Comparison of ENCODE assay signal across 14 cellular contexts in the genomic region with DNA sequence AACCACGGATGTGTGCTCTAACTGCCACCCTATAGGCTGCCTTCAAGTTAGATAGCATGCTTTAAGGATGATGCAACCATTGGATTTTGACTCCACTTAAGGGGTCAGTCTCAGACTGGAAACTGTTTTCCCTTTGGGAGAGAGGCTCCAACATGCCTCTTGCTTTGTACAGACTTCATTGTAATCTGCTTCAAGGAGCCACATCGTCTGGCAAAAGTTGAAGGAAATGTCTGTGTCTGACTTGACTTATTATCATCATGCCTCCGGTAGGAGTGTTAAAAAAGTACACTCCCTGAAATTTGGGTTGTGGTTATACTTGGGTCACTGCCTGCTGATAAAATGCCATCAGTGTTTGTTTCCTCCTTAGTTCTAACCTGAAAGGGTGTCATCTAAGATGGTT.
DNase-seq lines count a peak whose midpoint lies in the region; ATAC-seq and TF ChIP-seq lines count a peak whose summit lies in the region.
"Had no signal": no experiment of that assay in that cellular context is flagged by ENCODE, and none has a peak within 500 bp of the region (broad histone marks: within the 10 kb centered on the region; RNA-seq: fewer than 3 reads in every experiment).

No MANE protein-coding gene starts in this region.

- H3K4me3 Mint-ChIP-seq in mesothelial cell of epicardium (no peak overlapping the region), progenitor cell of endocrine pancreas (ENCODE audit: low read depth) (no peak overlapping the region)
- H3K4me3 Mint-ChIP-seq: activated naive CD8-positive, alpha-beta T cell treated with anti-CD3 and anti-CD28 coated beads for 36 hours had no signal

- peak; percentile 39 for DNase-seq in Caki2 (ENCODE audit: low read depth)
- peak; percentile 51 for DNase-seq in NCI-H69 (lab: John Stamatoyannopoulos, UW)
- DNase-seq in dedifferentiated amniotic fluid mesenchymal stem cell (ENCODE audit: extremely low spot score) = peak; percentile 38
- DNase-seq in mesothelial cell of epicardium (ENCODE audit: low spot score in 2 of 2, unreplicated experiment in 2 of 2) = no peak
- no peak for DNase-seq in progenitor cell of endocrine pancreas (ENCODE audit: low spot score, unreplicated experiment)
- no peak for DNase-seq in left colon
- DNase-seq in OCI-M2 (lab: John Stamatoyannopoulos, UW; ENCODE audit: unreplicated experiment) = no peak
- DNase-seq: activated naive CD8-positive, alpha-beta T cell treated with anti-CD3 and anti-CD28 coated beads for 36 hours; effector CD4-positive, alpha-beta T cell; KBM-7; NCI-H2081 treated with DMSO at 0.1 percent for 48 hours; small intestine; T1000 had no signal

- H3K27ac Mint-ChIP-seq in mesothelial cell of epicardium (peak overlapping the region; percentile 86), progenitor cell of endocrine pancreas (no peak overlapping the region)
- H3K27ac Mint-ChIP-seq: activated naive CD8-positive, alpha-beta T cell treated with anti-CD3 and anti-CD28 coated beads for 36 hours had no signal

- no peak for ATAC-seq in left colon
- no peak for ATAC-seq in HG02870 (IDR thresholded peaks at IDR 0.05; ENCODE audit: unreplicated experiment)

- in situ Hi-C loops in Caki2 (cut with HindIII; ENCODE audit: low pct_unique_long_range_greater_than_20kb, low sequenced_read_pairs) = no loop called here

- H3K36me3 Mint-ChIP-seq in mesothelial cell of epicardium (peaks cover 19% of the 10 kb centered on the region), progenitor cell of endocrine pancreas (ENCODE audit: insufficient read depth) (no peaks in the 10 kb centered on the region)
- H3K36me3 Mint-ChIP-seq: activated naive CD8-positive, alpha-beta T cell treated with anti-CD3 and anti-CD28 coated beads for 36 hours had no signal

- H3K9me3 Mint-ChIP-seq in mesothelial cell of epicardium (peaks cover 31% of the 10 kb centered on the region), progenitor cell of endocrine pancreas (ENCODE audit: low read depth) (peaks cover 11% of the 10 kb centered on the region)

- H3K27me3 Mint-ChIP-seq in mesothelial cell of epicardium (ENCODE audit: low read depth) = no peaks in the 10 kb centered on the region
- no peaks in the 10 kb centered on the region for H3K27me3 Mint-ChIP-seq in progenitor cell of endocrine pancreas
- H3K27me3 Mint-ChIP-seq: activated naive CD8-positive, alpha-beta T cell treated with anti-CD3 and anti-CD28 coated beads for 36 hours had no signal

- TF ChIP-seq CTCF in mesothelial cell of epicardium (IDR thresholded peaks at IDR 0.05; ENCODE audit: unreplicated experiment) = no peak
- no peak for TF ChIP-seq CTCF in progenitor cell of endocrine pancreas (IDR thresholded peaks at IDR 0.05; ENCODE audit: unreplicated experiment)

- peaks cover 26% of the 10 kb centered on the region for H3K4me1 Mint-ChIP-seq in mesothelial cell of epicardium
- peaks cover 2% of the 10 kb centered on the region for H3K4me1 Mint-ChIP-seq in progenitor cell of endocrine pancreas (ENCODE audit: low read depth)
- H3K4me1 Mint-ChIP-seq: activated naive CD8-positive, alpha-beta T cell treated with anti-CD3 and anti-CD28 coated beads for 36 hours had no signal

- intact Hi-C loops in left colon (cut with DNase I, micrococcal nuclease) = no loop called here

Comparison
In these comparisons a context has a peak if more than half of its experiments do, and no peak if none do; other contexts are left out.
1. DNase-seq: peak in Caki2 (single experiment), NCI-H69 (single experiment) and dedifferentiated amniotic fluid mesenchymal stem cell (single experiment); none in mesothelial cell of epicardium (0 of 2), progenitor cell of endocrine pancreas (single experiment), left colon (0 of 2) and OCI-M2 (single experiment).